In the genomic region with DNA sequence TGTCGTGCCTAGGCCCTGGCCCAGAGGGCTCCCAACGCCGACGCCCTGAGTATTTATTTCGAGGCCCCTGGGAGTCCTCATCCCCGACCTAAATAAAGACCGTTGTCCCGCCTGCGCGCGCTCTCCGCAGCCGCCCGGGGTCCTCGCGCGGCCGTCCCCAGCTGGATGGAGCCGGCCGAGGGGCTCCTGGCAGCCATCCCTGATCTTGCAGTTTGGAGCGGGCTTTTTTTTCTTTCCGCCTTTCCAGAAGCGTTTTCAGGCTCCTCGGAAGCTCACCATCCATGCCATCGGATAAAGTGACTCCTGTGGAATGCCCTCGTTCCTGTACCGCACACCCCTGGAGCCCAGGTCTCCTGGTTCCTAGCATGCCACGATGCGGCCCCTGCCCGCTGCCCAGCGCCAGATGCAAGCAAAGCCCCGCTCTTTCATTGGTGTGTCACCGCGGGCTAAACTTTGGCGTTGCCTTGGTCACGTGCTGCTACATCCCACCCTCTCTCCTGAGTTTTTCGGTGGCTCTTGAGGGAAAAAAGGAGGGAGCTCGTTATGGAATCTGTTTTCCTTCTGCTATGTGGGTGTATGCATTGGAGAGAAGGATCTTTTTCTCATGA, we compare ENCODE assay signal across 8 cellular contexts. TPM values are rescaled to one million over a fixed set of nuclear protein-coding genes. Genes with fewer than 3 reads are reported as not detected.
DNase-seq lines count a peak whose midpoint lies in the region; ATAC-seq, FAIRE-seq and TF ChIP-seq lines count a peak whose summit lies in the region.

No MANE protein-coding gene starts in this region.

- H3K27me3 ChIP-seq in CD4-positive, alpha-beta T cell (ENCODE audit: control insufficient read depth, insufficient read depth, low read length), result no peaks in the 10 kb centered on the region
- no peaks in the 10 kb centered on the region for H3K27me3 ChIP-seq in SJSA1 (replicated peaks)
- H3K27me3 ChIP-seq in HepG2 (ENCODE audit: control insufficient read depth in 1 of 2, insufficient read depth in 2 of 2, low read length in 2 of 2), result no peaks in the 10 kb centered on the region; a peak in 1 of 5 replicates

- in situ Hi-C loops in HepG2 (cut with HindIII; ENCODE audit: extremely low pct_ligation_motif_present, low pct_unique_long_range_greater_than_20kb), result no loop called here

- WGBS in HepG2 (ENCODE audit: low lambda C conversion rate), result 30% methylated on average over 38 of the region's 38 CpGs

- H2AFZ ChIP-seq in HepG2 (ENCODE audit: low read length), result no peak overlapping the region

- no peaks in the 10 kb centered on the region for H3K9me3 ChIP-seq in CD4-positive, alpha-beta T cell (ENCODE audit: control insufficient read depth, low read length)
- no peaks in the 10 kb centered on the region for H3K9me3 ChIP-seq in SJSA1 (replicated peaks)
- no peaks in the 10 kb centered on the region for H3K9me3 ChIP-seq in HepG2 (ENCODE audit: low read length)

- no peaks in the 10 kb centered on the region for H3K27me3 Mint-ChIP-seq in CD4-positive, alpha-beta T cell
- no peaks in the 10 kb centered on the region for H3K27me3 Mint-ChIP-seq in stimulated activated memory B cell treated with anti-CD40 and anti-IgM and Interleukin-4, amounts not matched to agents 10 μg/mL and 1 μg/mL and 100 μg/mL, for 72 hours

- H3K36me3 ChIP-seq in SJSA1 (peaks cover 4% of the 10 kb centered on the region; the same call in 1 of the 2 replicates), HepG2 (replicated peaks in 1 of 2; ENCODE audit: control insufficient read depth in 1 of 2, insufficient read depth in 2 of 2, low read length in 2 of 2) (no peaks in the 10 kb centered on the region)

- H3K79me2 ChIP-seq in HepG2 (ENCODE audit: insufficient read depth, low read length), result peaks cover 22% of the 10 kb centered on the region

- POLR2A ChIA-PET in CD4-positive, alpha-beta T cell (lab: Charles Lee), result interaction anchor here (1.0 to 3.6 kb wide), 14 partner anchors 8 to 584 kb away, joined by 3 to 34 read pairs (median 6); a partner anchor contains a TSS
- POLR2A ChIA-PET in HepG2 (lab: Yijun Ruan, JAX), result interaction anchor here (0.9 to 3.4 kb wide), 8 partner anchors 9 to 323 kb away, joined by 3 to 35 read pairs (median 8); a partner anchor contains a TSS

- H3K4me3 ChIP-seq in SJSA1 (peak overlapping the region; percentile 63), choroid plexus epithelial cell (ENCODE audit: low read depth, low read length) (peak overlapping the region; percentile 92), HepG2 (replicated peaks in 1 of 3; ENCODE audit: insufficient read depth in 1 of 3, low read depth in 2 of 3, low read length in 3 of 3) (peak overlapping the region; percentile 70 to 98 (median 74))

- TF ChIP-seq CTCF in CD4-positive, alpha-beta T cell (IDR thresholded peaks at IDR 0.05), result no peak
- TF ChIP-seq CTCF in choroid plexus epithelial cell (conservative IDR thresholded peaks at IDR 0.05; ENCODE audit: low read depth, low read length) (no peak), HepG2 (CRISPR knock-in tag; IDR thresholded peaks at IDR 0.05) (no peak)

- ATAC-seq in CD4-positive, alpha-beta T cell (ENCODE audit: poor library complexity), result peak; percentile 8
- peak; percentile 9 for ATAC-seq in HepG2
- peak; percentile 27 for ATAC-seq in stimulated activated memory B cell treated with anti-CD40 and anti-IgM and Interleukin-4, amounts not matched to agents 10 μg/mL and 1 μg/mL and 100 μg/mL, for 72 hours
- no peak for ATAC-seq in HG02759 (IDR thresholded peaks at IDR 0.05; ENCODE audit: unreplicated experiment)
- ATAC-seq in HG03571 (IDR thresholded peaks at IDR 0.05; ENCODE audit: unreplicated experiment), result no peak

- H3K4me3 Mint-ChIP-seq in CD4-positive, alpha-beta T cell, result peak overlapping the region; percentile 100
- H3K4me3 Mint-ChIP-seq in stimulated activated memory B cell treated with anti-CD40 and anti-IgM and Interleukin-4, amounts not matched to agents 10 μg/mL and 1 μg/mL and 100 μg/mL, for 72 hours, result peak overlapping the region; percentile 92

- peak overlapping the region; percentile 92 for H3K9ac ChIP-seq in HepG2 (ENCODE audit: insufficient read depth, low read depth, low read length)

- no peaks in the 10 kb centered on the region for H3K9me3 Mint-ChIP-seq in CD4-positive, alpha-beta T cell
- H3K9me3 Mint-ChIP-seq in stimulated activated memory B cell treated with anti-CD40 and anti-IgM and Interleukin-4, amounts not matched to agents 10 μg/mL and 1 μg/mL and 100 μg/mL, for 72 hours, result no peaks in the 10 kb centered on the region

- intact Hi-C loops in CD4-positive, alpha-beta T cell (cut with DNase I, micrococcal nuclease), result loop anchor here in 1 of 2 experiments (2.0 to 5.0 kb wide), 3 partner anchors 58 to 325 kb away; a partner anchor contains a TSS
- intact Hi-C loops in HepG2 (cut with micrococcal nuclease; ENCODE audit: unreplicated experiment), result loop anchor here (5.0 kb wide), 1 partner anchor 55 kb away; no protein-coding TSS in a partner anchor

- TF ChIP-seq EP300 in HepG2 (IDR thresholded peaks at IDR 0.05; ENCODE audit: low read depth in 2 of 2, low read length in 2 of 2) (no peak), HepG2 (CRISPR knock-in tag; IDR thresholded peaks at IDR 0.05; ENCODE audit: borderline replicate concordance) (no peak)

- DNase-seq in CD4-positive, alpha-beta T cell, result peak in 4 of 10 experiments; percentile 1 to 34 (median 2)
- DNase-seq in HT-29 (ENCODE audit: low spot score) (peak; percentile 23), SJSA1 (ENCODE audit: low read depth in 1 of 2, low spot score in 2 of 2) (peak; percentile 67 to 74), choroid plexus epithelial cell (ENCODE audit: low read depth) (no peak), HepG2 (ENCODE audit: low spot score) (no peak)

- no peak overlapping the region for H3K27ac ChIP-seq in CD4-positive, alpha-beta T cell (ENCODE audit: low read depth, low read length)
- H3K27ac ChIP-seq in SJSA1 (peak overlapping the region; percentile 74), HepG2 (ENCODE audit: extremely low read length, insufficient read depth, low read length) (peak overlapping the region; percentile 93)

- CTCF ChIA-PET in CD4-positive, alpha-beta T cell (lab: Charles Lee), result interaction anchor here (0.7 to 1.6 kb wide), 2 partner anchors 168 to 186 kb away, joined by 3 to 5 read pairs; a partner anchor contains a TSS
- CTCF ChIA-PET in HepG2 (lab: Yijun Ruan, JAX; ENCODE audit: low intra/inter-chr PET ratio, low total read pairs), result no interaction called here

- no peak for TF ChIP-seq RAD21 in HepG2 (CRISPR knock-in tag; IDR thresholded peaks at IDR 0.05)

- H3K4me1 ChIP-seq in SJSA1 (replicated peaks) (peaks cover 41% of the 10 kb centered on the region), HepG2 (ENCODE audit: insufficient read depth, low read length) (peaks cover 82% of the 10 kb centered on the region)

- BruUV-seq in HepG2 (replicated peaks; lab: Mats Ljungman, UMichigan), result no TSS peak

- H3K36me3 Mint-ChIP-seq in CD4-positive, alpha-beta T cell (ENCODE audit: low read depth), result peaks cover 11% of the 10 kb centered on the region
- H3K36me3 Mint-ChIP-seq in stimulated activated memory B cell treated with anti-CD40 and anti-IgM and Interleukin-4, amounts not matched to agents 10 μg/mL and 1 μg/mL and 100 μg/mL, for 72 hours, result no peaks in the 10 kb centered on the region

- peak overlapping the region; percentile 88 for H3K4me2 ChIP-seq in HepG2 (ENCODE audit: low read depth, low read length)

- peaks cover 29% of the 10 kb centered on the region for H3K4me1 Mint-ChIP-seq in CD4-positive, alpha-beta T cell (ENCODE audit: low read depth)
- H3K4me1 Mint-ChIP-seq in stimulated activated memory B cell treated with anti-CD40 and anti-IgM and Interleukin-4, amounts not matched to agents 10 μg/mL and 1 μg/mL and 100 μg/mL, for 72 hours, result peaks cover 43% of the 10 kb centered on the region

- H3K27ac Mint-ChIP-seq in CD4-positive, alpha-beta T cell, result peak overlapping the region; percentile 91
- peak overlapping the region; percentile 90 for H3K27ac Mint-ChIP-seq in stimulated activated memory B cell treated with anti-CD40 and anti-IgM and Interleukin-4, amounts not matched to agents 10 μg/mL and 1 μg/mL and 100 μg/mL, for 72 hours

- no peaks in the 10 kb centered on the region for H4K20me1 ChIP-seq in HepG2 (ENCODE audit: insufficient read depth, low read length)

- FAIRE-seq in HepG2 (lab: Jason Lieb, UNC), result no peak

- peak; percentile 31 to 50; a peak in 2 of 4 replicates for TF ChIP-seq POLR2A in HepG2 (IDR thresholded peaks at IDR 0.05; ENCODE audit: insufficient read depth in 1 of 2, low read depth in 2 of 2, low read length in 2 of 2)

RNA-seq across cellular contexts. Expression of a gene that starts 0.7 kb away (rescaled TPM):
- total RNA-seq in CD4-positive, alpha-beta T cell, result 10 to 100 TPM; 52.8 to 57.3 TPM
- 34.9 and 50.5 TPM in 2 replicates for total RNA-seq in HT-29 (2014; rRNA removed; shearing (Covaris generic))
- 62.9 and 109 TPM in 2 replicates for total RNA-seq in SJSA1 (2014; rRNA removed; shearing (Covaris generic))
- total RNA-seq in HepG2 (2016; rRNA removed; fragmentation: Illumina TruSeq; extraction: Trizol), result 20.8 and 32.6 TPM in 2 replicates
- total RNA-seq in HepG2 (2016; cell fraction: cytosol; rRNA removed; fragmentation: Illumina TruSeq; extraction: Trizol; ENCODE audit: low read depth), result 26.4 and 26.9 TPM in 2 replicates
- total RNA-seq in HepG2 (2016; cell fraction: insoluble cytoplasmic fraction; rRNA removed; fragmentation: Illumina TruSeq; extraction: Trizol), result 17.2 and 32.1 TPM in 2 replicates
- 23.6 and 28.5 TPM in 2 replicates for total RNA-seq in HepG2 (2016; cell fraction: membrane; rRNA removed; fragmentation: Illumina TruSeq; extraction: Trizol)
- total RNA-seq in HepG2 (2016; cell fraction: nucleus; rRNA removed; fragmentation: Illumina TruSeq; extraction: Trizol), result 32.2 and 37.2 TPM in 2 replicates
- polyA plus RNA-seq in HepG2 (2011; rRNA removed), result 134 and 150 TPM in 2 replicates
- 37.1 and 46.4 TPM in 2 replicates for polyA plus RNA-seq in HepG2 (2011; cell fraction: cytosol; rRNA removed)
- 1,312 and 1,888 TPM in 2 replicates for polyA plus RNA-seq in HepG2 (2011; cell fraction: nucleus; rRNA removed)
- 125 and 137 TPM in 2 replicates for polyA plus RNA-seq in HepG2 (2012)
- polyA plus RNA-seq in HepG2 (2016; cell fraction: cytosol; fragmentation: Illumina TruSeq; extraction: Trizol; ENCODE audit: low read depth), result 5.0 and 5.4 TPM in 2 replicates
- polyA plus RNA-seq in HepG2 (2016; cell fraction: insoluble cytoplasmic fraction; fragmentation: Illumina TruSeq; extraction: Trizol; ENCODE audit: low read depth), result 15.7 and 19.0 TPM in 2 replicates
- polyA plus RNA-seq in HepG2 (2016; cell fraction: membrane; fragmentation: Illumina TruSeq; extraction: Trizol; ENCODE audit: low read depth), result 16.7 and 22.4 TPM in 2 replicates
- polyA plus RNA-seq in HepG2 (2016; cell fraction: nucleus; fragmentation: Illumina TruSeq; extraction: Trizol; ENCODE audit: insufficient read depth, low read depth), result 121 and 131 TPM in 2 replicates
- polyA minus RNA-seq in HepG2 (2011; rRNA and poly(A)+ RNA removed; ENCODE audit: low replicate concordance), result 36.2 and 133 TPM in 2 replicates
- polyA minus RNA-seq in HepG2 (2011; cell fraction: cytosol; rRNA and poly(A)+ RNA removed), result 52.6 and 54.1 TPM in 2 replicates
- 148 and 161 TPM in 2 replicates for polyA minus RNA-seq in HepG2 (2011; cell fraction: nucleus; rRNA and poly(A)+ RNA removed)

RNA-seq across cellular contexts. Expression of a gene that starts 51.7 kb away (rescaled TPM):
- 10 to 100 TPM; 88.8 to 92.6 TPM for total RNA-seq in CD4-positive, alpha-beta T cell
- total RNA-seq in HT-29 (2014; rRNA removed; shearing (Covaris generic)), result 135 and 169 TPM in 2 replicates
- total RNA-seq in SJSA1 (2014; rRNA removed; shearing (Covaris generic)), result 200 and 449 TPM in 2 replicates
- total RNA-seq in HepG2 (2016; rRNA removed; fragmentation: Illumina TruSeq; extraction: Trizol), result 92.3 and 95.7 TPM in 2 replicates
- 9.5 and 11.4 TPM in 2 replicates for total RNA-seq in HepG2 (2016; cell fraction: cytosol; rRNA removed; fragmentation: Illumina TruSeq; extraction: Trizol; ENCODE audit: low read depth)
- 81.8 and 96.0 TPM in 2 replicates for total RNA-seq in HepG2 (2016; cell fraction: insoluble cytoplasmic fraction; rRNA removed; fragmentation: Illumina TruSeq; extraction: Trizol)
- total RNA-seq in HepG2 (2016; cell fraction: membrane; rRNA removed; fragmentation: Illumina TruSeq; extraction: Trizol), result 34.4 and 43.9 TPM in 2 replicates
- 44.5 and 52.3 TPM in 2 replicates for total RNA-seq in HepG2 (2016; cell fraction: nucleus; rRNA removed; fragmentation: Illumina TruSeq; extraction: Trizol)
- polyA plus RNA-seq in HepG2 (2011; rRNA removed), result 67.9 and 84.6 TPM in 2 replicates
- 65.4 and 67.1 TPM in 2 replicates for polyA plus RNA-seq in HepG2 (2011; cell fraction: cytosol; rRNA removed)
- 28.7 and 29.6 TPM in 2 replicates for polyA plus RNA-seq in HepG2 (2011; cell fraction: nucleus; rRNA removed)
- polyA plus RNA-seq in HepG2 (2012), result 66.8 and 70.9 TPM in 2 replicates
- polyA plus RNA-seq in HepG2 (2016; cell fraction: cytosol; fragmentation: Illumina TruSeq; extraction: Trizol; ENCODE audit: low read depth), result 13.1 and 18.8 TPM in 2 replicates
- polyA plus RNA-seq in HepG2 (2016; cell fraction: insoluble cytoplasmic fraction; fragmentation: Illumina TruSeq; extraction: Trizol; ENCODE audit: low read depth), result 142 and 160 TPM in 2 replicates
- 28.8 and 38.8 TPM in 2 replicates for polyA plus RNA-seq in HepG2 (2016; cell fraction: membrane; fragmentation: Illumina TruSeq; extraction: Trizol; ENCODE audit: low read depth)
- 76.0 and 89.2 TPM in 2 replicates for polyA plus RNA-seq in HepG2 (2016; cell fraction: nucleus; fragmentation: Illumina TruSeq; extraction: Trizol; ENCODE audit: insufficient read depth, low read depth)
- polyA minus RNA-seq in HepG2 (2011; rRNA and poly(A)+ RNA removed; ENCODE audit: low replicate concordance), result 55.3 and 73.1 TPM in 2 replicates
- 26.1 and 30.8 TPM in 2 replicates for polyA minus RNA-seq in HepG2 (2011; cell fraction: cytosol; rRNA and poly(A)+ RNA removed)
- 44.4 and 46.2 TPM in 2 replicates for polyA minus RNA-seq in HepG2 (2011; cell fraction: nucleus; rRNA and poly(A)+ RNA removed)

RNA-seq across cellular contexts. Expression of a gene that starts 58.2 kb away (rescaled TPM):
- under 1 TPM; 0.17 to 0.25 TPM for total RNA-seq in CD4-positive, alpha-beta T cell
- total RNA-seq in HT-29 (2014; rRNA removed; shearing (Covaris generic)), result 12.3 and 13.6 TPM in 2 replicates
- 14.2 and 19.7 TPM in 2 replicates for total RNA-seq in SJSA1 (2014; rRNA removed; shearing (Covaris generic))
- 5.2 and 10.6 TPM in 2 replicates for total RNA-seq in HepG2 (2016; rRNA removed; fragmentation: Illumina TruSeq; extraction: Trizol)
- total RNA-seq in HepG2 (2016; cell fraction: cytosol; rRNA removed; fragmentation: Illumina TruSeq; extraction: Trizol; ENCODE audit: low read depth), result 1.5 and 1.8 TPM in 2 replicates
- total RNA-seq in HepG2 (2016; cell fraction: insoluble cytoplasmic fraction; rRNA removed; fragmentation: Illumina TruSeq; extraction: Trizol), result 4.9 and 7.5 TPM in 2 replicates
- total RNA-seq in HepG2 (2016; cell fraction: membrane; rRNA removed; fragmentation: Illumina TruSeq; extraction: Trizol), result 3.4 and 4.1 TPM in 2 replicates
- 6.8 and 8.0 TPM in 2 replicates for total RNA-seq in HepG2 (2016; cell fraction: nucleus; rRNA removed; fragmentation: Illumina TruSeq; extraction: Trizol)
- polyA plus RNA-seq in HepG2 (2011; rRNA removed), result 6.8 and 7.8 TPM in 2 replicates
- polyA plus RNA-seq in HepG2 (2011; cell fraction: cytosol; rRNA removed), result 1.9 and 2.2 TPM in 2 replicates
- polyA plus RNA-seq in HepG2 (2011; cell fraction: nucleus; rRNA removed), result 23.6 and 26.5 TPM in 2 replicates
- polyA plus RNA-seq in HepG2 (2012), result 6.2 and 9.6 TPM in 2 replicates
- 0.61 and 0.68 TPM in 2 replicates for polyA plus RNA-seq in HepG2 (2016; cell fraction: cytosol; fragmentation: Illumina TruSeq; extraction: Trizol; ENCODE audit: low read depth)
- 4.4 and 7.0 TPM in 2 replicates for polyA plus RNA-seq in HepG2 (2016; cell fraction: insoluble cytoplasmic fraction; fragmentation: Illumina TruSeq; extraction: Trizol; ENCODE audit: low read depth)
- 1.6 and 1.8 TPM in 2 replicates for polyA plus RNA-seq in HepG2 (2016; cell fraction: membrane; fragmentation: Illumina TruSeq; extraction: Trizol; ENCODE audit: low read depth)
- polyA plus RNA-seq in HepG2 (2016; cell fraction: nucleus; fragmentation: Illumina TruSeq; extraction: Trizol; ENCODE audit: insufficient read depth, low read depth), result 16.3 and 16.6 TPM in 2 replicates
- polyA minus RNA-seq in HepG2 (2011; rRNA and poly(A)+ RNA removed; ENCODE audit: low replicate concordance), result 11.8 and 14.9 TPM in 2 replicates
- 4.9 and 5.0 TPM in 2 replicates for polyA minus RNA-seq in HepG2 (2011; cell fraction: cytosol; rRNA and poly(A)+ RNA removed)
- 17.0 and 20.4 TPM in 2 replicates for polyA minus RNA-seq in HepG2 (2011; cell fraction: nucleus; rRNA and poly(A)+ RNA removed)

RNA-seq across cellular contexts. Expression of a gene that starts 59.2 kb away (rescaled TPM):
- total RNA-seq in CD4-positive, alpha-beta T cell, result 10 to 100 TPM; 73.3 to 78.7 TPM
- 108 and 134 TPM in 2 replicates for total RNA-seq in HT-29 (2014; rRNA removed; shearing (Covaris generic))
- 54.0 and 78.4 TPM in 2 replicates for total RNA-seq in SJSA1 (2014; rRNA removed; shearing (Covaris generic))
- total RNA-seq in HepG2 (2016; rRNA removed; fragmentation: Illumina TruSeq; extraction: Trizol), result 43.6 and 62.9 TPM in 2 replicates
- 20.6 and 23.0 TPM in 2 replicates for total RNA-seq in HepG2 (2016; cell fraction: cytosol; rRNA removed; fragmentation: Illumina TruSeq; extraction: Trizol; ENCODE audit: low read depth)
- 44.0 and 64.1 TPM in 2 replicates for total RNA-seq in HepG2 (2016; cell fraction: insoluble cytoplasmic fraction; rRNA removed; fragmentation: Illumina TruSeq; extraction: Trizol)
- total RNA-seq in HepG2 (2016; cell fraction: membrane; rRNA removed; fragmentation: Illumina TruSeq; extraction: Trizol), result 44.5 and 45.0 TPM in 2 replicates
- 39.9 and 48.4 TPM in 2 replicates for total RNA-seq in HepG2 (2016; cell fraction: nucleus; rRNA removed; fragmentation: Illumina TruSeq; extraction: Trizol)
- polyA plus RNA-seq in HepG2 (2011; rRNA removed), result 63.3 and 64.4 TPM in 2 replicates
- 36.2 and 47.1 TPM in 2 replicates for polyA plus RNA-seq in HepG2 (2011; cell fraction: cytosol; rRNA removed)
- 87.7 and 89.1 TPM in 2 replicates for polyA plus RNA-seq in HepG2 (2011; cell fraction: nucleus; rRNA removed)
- 22.1 and 34.4 TPM in 2 replicates for polyA plus RNA-seq in HepG2 (2012)
- polyA plus RNA-seq in HepG2 (2016; cell fraction: cytosol; fragmentation: Illumina TruSeq; extraction: Trizol; ENCODE audit: low read depth), result 20.4 and 20.5 TPM in 2 replicates
- polyA plus RNA-seq in HepG2 (2016; cell fraction: insoluble cytoplasmic fraction; fragmentation: Illumina TruSeq; extraction: Trizol; ENCODE audit: low read depth), result 37.7 and 50.5 TPM in 2 replicates
- 30.9 and 35.9 TPM in 2 replicates for polyA plus RNA-seq in HepG2 (2016; cell fraction: membrane; fragmentation: Illumina TruSeq; extraction: Trizol; ENCODE audit: low read depth)
- polyA plus RNA-seq in HepG2 (2016; cell fraction: nucleus; fragmentation: Illumina TruSeq; extraction: Trizol; ENCODE audit: insufficient read depth, low read depth), result 108 and 110 TPM in 2 replicates
- 56.0 and 95.0 TPM in 2 replicates for polyA minus RNA-seq in HepG2 (2011; rRNA and poly(A)+ RNA removed; ENCODE audit: low replicate concordance)
- 11.3 and 14.0 TPM in 2 replicates for polyA minus RNA-seq in HepG2 (2011; cell fraction: cytosol; rRNA and poly(A)+ RNA removed)
- polyA minus RNA-seq in HepG2 (2011; cell fraction: nucleus; rRNA and poly(A)+ RNA removed), result 13.9 and 15.5 TPM in 2 replicates

Comparison
In these comparisons a context has a peak if more than half of its experiments do, and no peak if none do; other contexts are left out.
1. ATAC-seq: peak in CD4-positive, alpha-beta T cell (single experiment), HepG2 (single experiment) and stimulated activated memory B cell treated with anti-CD40 and anti-IgM and Interleukin-4, amounts not matched to agents 10 μg/mL and 1 μg/mL and 100 μg/mL, for 72 hours (single experiment); none in HG02759 (single experiment) and HG03571 (single experiment).
2. DNase-seq: peak in HT-29 (single experiment) and SJSA1 (2 of 2); none in choroid plexus epithelial cell (single experiment) and HepG2 (single experiment).
3. Peak in every context shown above with its lines, with median percentiles within 50 percentile points of each other: H3K4me3 ChIP-seq.